7 cellular contexts compared by ENCODE assay signal in genomic region chrX:150587585-150588503, GRCh38. TPM values are rescaled to one million over a fixed set of nuclear protein-coding genes. Genes with fewer than 3 reads are reported as not detected.
A peak's percentile ranks its signal among the peaks of the same experiment; 100 is the strongest.
DNase-seq lines count a peak whose midpoint lies in the region; ATAC-seq, FAIRE-seq and TF ChIP-seq lines count a peak whose summit lies in the region.

No MANE protein-coding gene starts in this region.

- H3K4me3 ChIP-seq in PC-9: no peak overlapping the region
- no peak overlapping the region for H3K4me3 ChIP-seq in astrocyte of the cerebellum (ENCODE audit: low read depth, low read length)

- H4K20me1 ChIP-seq in PC-9 (ENCODE audit: insufficient read depth): 0 out of 2 replicates have a peak, but pooled peaks cover 9% of the 10 kb centered on the region

- TF ChIP-seq CTCF in PC-9 (conservative IDR thresholded peaks at IDR 0.05): peak; percentile 94
- TF ChIP-seq CTCF in astrocyte of the cerebellum (IDR thresholded peaks at IDR 0.05; ENCODE audit: low read depth, low read length, missing control alignments): peak; percentile 67

- in situ Hi-C loops in astrocyte of the cerebellum (cut with HindIII; ENCODE audit: low sequenced_read_pairs): no loop called here

- H3K79me2 ChIP-seq in PC-9 (ENCODE audit: low read depth): peaks cover 12% of the 10 kb centered on the region; the same call in 1 of the 2 replicates

- BruUV-seq in PC-9 (replicated peaks; lab: Mats Ljungman, UMichigan): no TSS peak

- H2AFZ ChIP-seq in PC-9: no peak overlapping the region

- H3K27ac ChIP-seq in PC-9: no peak overlapping the region

- CTCF ChIA-PET in PC-9 (lab: Charles Lee): interaction anchor here (1.0 kb wide), 1 partner anchor 648 kb away, joined by 5 read pairs; no protein-coding TSS in a partner anchor

- ATAC-seq in HG03196 (IDR thresholded peaks at IDR 0.05; ENCODE audit: unreplicated experiment): no peak
- ATAC-seq in GM18861 (IDR thresholded peaks at IDR 0.05; ENCODE audit: unreplicated experiment): no peak

- no peaks in the 10 kb centered on the region; the same call in 1 of the 2 replicates for H3F3A ChIP-seq in PC-9 (ENCODE audit: insufficient read depth, low read depth)

- POLR2A ChIA-PET in PC-9 (lab: Charles Lee; ENCODE audit: unreplicated experiment): interaction anchor here (0.6 kb wide), 2 partner anchors 9 to 649 kb away, joined by 4 read pairs; no protein-coding TSS in a partner anchor

- peak; percentile 31 for FAIRE-seq in GM12891 (lab: Jason Lieb, UNC)

- intact Hi-C loops in PC-9 (cut with micrococcal nuclease; ENCODE audit: unreplicated experiment): loop anchor here (2.0 to 10.0 kb wide), 5 partner anchors 57 to 625 kb away; partner anchors contain the start of gene MAMLD1

- no peaks in the 10 kb centered on the region for H3K4me1 ChIP-seq in PC-9 (replicated peaks; ENCODE audit: insufficient read depth)

- H3K9me3 ChIP-seq in PC-9 (ENCODE audit: insufficient read depth, low read depth): no peaks in the 10 kb centered on the region

- DNase-seq in GM12891 (ENCODE audit: insufficient read length, low spot score) (no peak), PC-9 (peak in 1 of 2 experiments; percentile 44), astrocyte of the cerebellum (ENCODE audit: low read depth) (no peak), lung microvascular endothelial cell (ENCODE audit: low read depth in 2 of 2) (peak; percentile 35 to 63), NCI-H187 treated with DMSO at 0.1 percent for 48 hours (lab: John Stamatoyannopoulos, UW) (no peak)

- no peak for TF ChIP-seq POLR2A in GM12891 (IDR thresholded peaks at IDR 0.05; ENCODE audit: low read depth, low read length)

- H3K27me3 ChIP-seq in PC-9 (ENCODE audit: insufficient read depth, low read depth): no peaks in the 10 kb centered on the region

- H3K4me2 ChIP-seq in PC-9: no peak overlapping the region

- H3K36me3 ChIP-seq in PC-9 (ENCODE audit: low read depth): no peaks in the 10 kb centered on the region

- H3K9me2 ChIP-seq in PC-9 (ENCODE audit: insufficient read depth): no peaks in the 10 kb centered on the region

TF ChIP-seq in GM12891, 5 proteins besides CTCF, POLR2A, EP300 and RAD21:
- TF ChIP-seq TAF1 (IDR thresholded peaks at IDR 0.05; ENCODE audit: low read depth, low read length) (no peak), POU2F2 (IDR thresholded peaks at IDR 0.05; ENCODE audit: low read depth, low read length) (no peak), SPI1 (IDR thresholded peaks at IDR 0.05; ENCODE audit: low read depth, low read length) (no peak), POLR2AphosphoS5 (IDR thresholded peaks at IDR 0.05; ENCODE audit: low read depth, low read length) (no peak), PAX5 (IDR thresholded peaks at IDR 0.05; ENCODE audit: insufficient read depth, low read length, severe bottlenecking) (no peak)

RNA-seq across cellular contexts. Expression of gene MTM1, which starts 19.4 kb away (rescaled TPM):
- 2.5 TPM for polyA plus RNA-seq in GM12891 (2012; ENCODE audit: low read depth, missing spikeins)
- total RNA-seq in PC-9 (2021): 17.4 and 22.9 TPM in 2 replicates
- 12.0 and 26.0 TPM in 2 replicates for total RNA-seq in lung microvascular endothelial cell

Comparison
In these comparisons a context has a peak if more than half of its experiments do, and no peak if none do; other contexts are left out.
1. DNase-seq: peak in lung microvascular endothelial cell (2 of 2); none in GM12891 (single experiment), astrocyte of the cerebellum (single experiment) and NCI-H187 treated with DMSO at 0.1 percent for 48 hours (single experiment).